In the genomic region with DNA sequence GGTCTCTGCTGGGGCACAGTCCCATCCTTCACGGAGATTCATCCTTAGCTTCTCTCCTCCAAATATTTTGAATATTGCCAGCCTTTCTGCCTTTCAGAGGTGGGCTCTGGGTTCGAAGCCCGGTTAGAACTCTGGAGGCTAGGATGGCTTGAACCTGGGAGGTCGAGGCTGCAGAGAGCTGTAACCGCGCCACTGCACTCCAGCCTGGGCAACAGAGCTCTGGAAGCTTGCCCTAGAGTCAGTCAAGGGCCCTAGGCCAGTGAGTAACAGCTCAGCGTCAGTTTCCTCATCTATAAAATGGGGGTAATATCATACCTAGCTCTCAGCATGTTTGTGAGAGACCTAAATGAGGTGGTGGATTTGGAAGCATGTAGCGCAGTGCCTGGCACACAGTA, we compare ENCODE assay signal across 11 cellular contexts. TPM values are rescaled to one million over a fixed set of nuclear protein-coding genes. Genes with fewer than 3 reads are reported as not detected.
A peak's percentile ranks its signal among the peaks of the same experiment; 100 is the strongest.
DNase-seq lines count a peak whose midpoint lies in the region; ATAC-seq, FAIRE-seq and TF ChIP-seq lines count a peak whose summit lies in the region.
"Had no signal": no experiment of that assay in that cellular context is flagged by ENCODE, and none has a peak within 500 bp of the region (broad histone marks: within the 10 kb centered on the region; RNA-seq: fewer than 3 reads in every experiment).

No MANE protein-coding gene starts in this region.

- intact Hi-C loops in right cardiac atrium (cut with DNase I) = loop anchor here in 1 of 4 donors (10.0 kb wide), 1 partner anchor 150 kb away; a partner anchor contains a TSS
- intact Hi-C loops in Right ventricle myocardium superior (cut with DNase I) = no loop called here

- DNase-seq in right cardiac atrium = peak in 2 of 3 donors; percentile 37 to 51
- no peak for DNase-seq in Right ventricle myocardium superior
- no peak for DNase-seq in urothelium cell line (ENCODE audit: low spot score)
- DNase-seq in 8988T = no peak
- DNase-seq in GM10248 (ENCODE audit: extremely low spot score) = no peak
- DNase-seq: NCI-H446 treated with DMSO at 0.1 percent for 48 hours had no signal

- POLR2A ChIA-PET in GM10248 (lab: Yijun Ruan, JAX) = interaction anchor here (0.6 to 0.8 kb wide), 2 partner anchors 35 to 63 kb away, joined by 3 read pairs; no protein-coding TSS in a partner anchor

- H3K27me3 ChIP-seq in right cardiac atrium (ENCODE audit: control insufficient read depth, insufficient read depth) (no peaks in the 10 kb centered on the region), muscle layer of colon (ENCODE audit: control insufficient read depth in 1 of 2, insufficient read depth in 2 of 2, low read length in 2 of 2) (no peaks in the 10 kb centered on the region)
- H3K27me3 ChIP-seq: dorsolateral prefrontal cortex had no signal

- no peak overlapping the region for H3K27ac ChIP-seq in right cardiac atrium (ENCODE audit: low read length)
- H3K27ac ChIP-seq in muscle layer of colon (ENCODE audit: low read depth, low read length) = peak overlapping the region; percentile 23

- H3K27ac Mint-ChIP-seq in activated naive CD8-positive, alpha-beta T cell = peak overlapping the region; percentile 98

- H3K9me3 Mint-ChIP-seq in activated naive CD8-positive, alpha-beta T cell (ENCODE audit: low read depth) = no peaks in the 10 kb centered on the region

- FAIRE-seq in urothelium cell line (lab: Jason Lieb, UNC) = peak; percentile 13

- H3K27me3 Mint-ChIP-seq in activated naive CD8-positive, alpha-beta T cell = no peaks in the 10 kb centered on the region

- peak overlapping the region; percentile 97 for H3K4me3 Mint-ChIP-seq in activated naive CD8-positive, alpha-beta T cell

- H3K4me1 ChIP-seq in right cardiac atrium (ENCODE audit: control insufficient read depth, insufficient read depth, low read length) (no peaks in the 10 kb centered on the region), muscle layer of colon (ENCODE audit: insufficient read depth, low read length) (peaks cover 6% of the 10 kb centered on the region)

- CTCF ChIA-PET in GM10248 (lab: Yijun Ruan, JAX) = interaction anchor here (1.0 to 13.5 kb wide), 3 partner anchors 11 to 82 kb away, joined by 5 to 530 read pairs (median 28); a partner anchor contains a TSS

- peaks cover 29% of the 10 kb centered on the region for H3K36me3 Mint-ChIP-seq in activated naive CD8-positive, alpha-beta T cell

- WGBS in right cardiac atrium = 87% methylated on average over 8 of the region's 8 CpGs

- peaks cover 68% of the 10 kb centered on the region for H3K4me1 Mint-ChIP-seq in activated naive CD8-positive, alpha-beta T cell (ENCODE audit: low read depth)

- no peak overlapping the region for H3K9ac ChIP-seq in muscle layer of colon (ENCODE audit: low read length)

- no peak for TF ChIP-seq CTCF in GM10248 (IDR thresholded peaks at IDR 0.05; ENCODE audit: control extremely low read depth, extremely low read depth, low read depth, missing control alignments)

- H3K9me3 ChIP-seq in right cardiac atrium (ENCODE audit: control insufficient read depth, low read length) = no peaks in the 10 kb centered on the region
- H3K9me3 ChIP-seq in muscle layer of colon (ENCODE audit: low read length) = no peaks in the 10 kb centered on the region

- no peaks in the 10 kb centered on the region for H3K36me3 ChIP-seq in muscle layer of colon (ENCODE audit: insufficient read depth, low read length)

- no peak overlapping the region for H3K4me3 ChIP-seq in right cardiac atrium (ENCODE audit: low read length)
- H3K4me3 ChIP-seq in muscle layer of colon (ENCODE audit: low read depth in 1 of 2, low read length in 2 of 2) = no peak overlapping the region

- ATAC-seq in right cardiac atrium (no peak), Right ventricle myocardium superior (ENCODE audit: poor library complexity) (no peak), HG03045 (IDR thresholded peaks at IDR 0.05; ENCODE audit: unreplicated experiment) (no peak)

RNA-seq across cellular contexts. Expression of a gene that starts 3.2 kb away (rescaled TPM):
- 10 to 100 TPM in 2 of 4 donors, 1 to 10 TPM in 2; 7.7 to 12.1 (median 9.3) TPM for total RNA-seq in right cardiac atrium
- polyA plus RNA-seq in right cardiac atrium = 5.9 TPM
- total RNA-seq in Right ventricle myocardium superior = 7.2 TPM

RNA-seq across cellular contexts. Expression of a gene that starts 10.5 kb away (rescaled TPM):
- total RNA-seq in right cardiac atrium (100 to 1,000 TPM; 262 to 339 (median 272) TPM), Right ventricle myocardium superior (251 TPM)
- polyA plus RNA-seq in right cardiac atrium = 441 TPM

RNA-seq across cellular contexts. Expression of a gene that starts 10.7 kb away (rescaled TPM):
- total RNA-seq in right cardiac atrium (not detected), Right ventricle myocardium superior (not detected)
- not detected for polyA plus RNA-seq in right cardiac atrium
- total RNA-seq: dorsolateral prefrontal cortex, omental fat pad had no signal

RNA-seq across cellular contexts. Expression of a gene that starts 16.2 kb away (rescaled TPM):
- total RNA-seq in right cardiac atrium (100 to 1,000 TPM; 137 to 159 (median 142) TPM), Right ventricle myocardium superior (136 TPM)
- 127 TPM for polyA plus RNA-seq in right cardiac atrium

RNA-seq across cellular contexts. Expression of a gene that starts 16.4 kb away (rescaled TPM):
- total RNA-seq in right cardiac atrium (10 to 100 TPM; 33.7 to 40.2 (median 38.1) TPM), Right ventricle myocardium superior (39.0 TPM)
- polyA plus RNA-seq in right cardiac atrium = 26.0 TPM

Comparison
In these comparisons a context has a peak if more than half of its experiments do, and no peak if none do; other contexts are left out.
1. DNase-seq: peak in right cardiac atrium (2 of 3); none in Right ventricle myocardium superior (single experiment), urothelium cell line (single experiment), 8988T (single experiment) and GM10248 (single experiment).